8 cellular contexts compared by ENCODE assay signal in genomic region chr1:222167111-222167510, GRCh38.
DNase-seq lines count a peak whose midpoint lies in the region; ATAC-seq and TF ChIP-seq lines count a peak whose summit lies in the region.

No MANE protein-coding gene starts in this region.

- H3K9me3 Mint-ChIP-seq in neural progenitor cell, result peaks cover 14% of the 10 kb centered on the region
- peaks cover 3% of the 10 kb centered on the region for H3K9me3 Mint-ChIP-seq in activated T-helper 2 cell treated with anti-CD3 and anti-CD28 coated beads, Interferon-gamma antibody, Interleukin-2, Interleukin-4, amounts not matched to agents 10 μg/mL and 5 μg/mL and 100 μg/mL, durations not matched to agents 14 hours and 24 hours and 36 hours

- no peak overlapping the region for H3K4me3 ChIP-seq in PC-3 (ENCODE audit: low read length)
- no peak overlapping the region for H3K4me3 ChIP-seq in neural progenitor cell

- H3K4me1 Mint-ChIP-seq in neural progenitor cell, result no peaks in the 10 kb centered on the region
- no peaks in the 10 kb centered on the region for H3K4me1 Mint-ChIP-seq in activated T-helper 2 cell treated with anti-CD3 and anti-CD28 coated beads, Interferon-gamma antibody, Interleukin-2, Interleukin-4, amounts not matched to agents 10 μg/mL and 5 μg/mL and 100 μg/mL, durations not matched to agents 14 hours and 24 hours and 36 hours (ENCODE audit: low read depth)

- no peak overlapping the region for H3K4me3 Mint-ChIP-seq in neural progenitor cell
- no peak overlapping the region for H3K4me3 Mint-ChIP-seq in activated T-helper 2 cell treated with anti-CD3 and anti-CD28 coated beads, Interferon-gamma antibody, Interleukin-2, Interleukin-4, amounts not matched to agents 10 μg/mL and 5 μg/mL and 100 μg/mL, durations not matched to agents 14 hours and 24 hours and 36 hours (ENCODE audit: low read depth)

- ATAC-seq in HG02759 (IDR thresholded peaks at IDR 0.05; ENCODE audit: unreplicated experiment) (peak; percentile 63), PC-3 (peak; percentile 58)

- peaks cover 8% of the 10 kb centered on the region for H3K27me3 Mint-ChIP-seq in neural progenitor cell (ENCODE audit: insufficient read depth, low read depth)
- H3K27me3 Mint-ChIP-seq in activated T-helper 2 cell treated with anti-CD3 and anti-CD28 coated beads, Interferon-gamma antibody, Interleukin-2, Interleukin-4, amounts not matched to agents 10 μg/mL and 5 μg/mL and 100 μg/mL, durations not matched to agents 14 hours and 24 hours and 36 hours (ENCODE audit: low read depth), result no peaks in the 10 kb centered on the region

- peak; percentile 90 for TF ChIP-seq CTCF in 22Rv1 (IDR thresholded peaks at IDR 0.05)
- peak; percentile 96 for TF ChIP-seq CTCF in PC-3 (conservative IDR thresholded peaks at IDR 0.05; ENCODE audit: low read depth, low read length)
- TF ChIP-seq CTCF in neural progenitor cell (IDR thresholded peaks at IDR 0.05), result peak; percentile 66

- H3K9me2 ChIP-seq in PC-3 (replicated peaks; ENCODE audit: low read length), result no peaks in the 10 kb centered on the region

- POLR2A ChIA-PET in PC-3 (lab: Charles Lee; ENCODE audit: unreplicated experiment), result interaction anchor here (0.6 kb wide), 1 partner anchor 153 kb away, joined by 3 read pairs; no protein-coding TSS in a partner anchor

- H3K9me3 ChIP-seq in PC-3 (ENCODE audit: low read length), result 0 out of 2 replicates have a peak, but pooled peaks cover 3% of the 10 kb centered on the region
- H3K9me3 ChIP-seq in neural progenitor cell (ENCODE audit: low read depth), result no peaks in the 10 kb centered on the region

- no peaks in the 10 kb centered on the region for H3K4me1 ChIP-seq in PC-3 (ENCODE audit: insufficient read depth, low read length)
- no peaks in the 10 kb centered on the region for H3K4me1 ChIP-seq in neural progenitor cell

- H2AFZ ChIP-seq in PC-3 (ENCODE audit: low read length) (no peak overlapping the region), neural progenitor cell (replicated peaks) (no peak overlapping the region)

- H3K27me3 ChIP-seq in PC-3 (ENCODE audit: low read length), result no peaks in the 10 kb centered on the region
- no peaks in the 10 kb centered on the region for H3K27me3 ChIP-seq in neural progenitor cell

- H3K79me2 ChIP-seq in PC-3 (ENCODE audit: low read length), result no peaks in the 10 kb centered on the region
- H3K79me2 ChIP-seq in neural progenitor cell (ENCODE audit: low read depth), result no peaks in the 10 kb centered on the region

- intact Hi-C loops in PC-3 (cut with micrococcal nuclease), result loop anchor here (1.0 to 10.0 kb wide), 2 partner anchors 282 to 689 kb away; no protein-coding TSS in a partner anchor
- intact Hi-C loops in activated T-helper 2 cell treated with anti-CD3 and anti-CD28 coated beads, Interferon-gamma antibody, Interleukin-2, Interleukin-4, amounts not matched to agents 10 μg/mL and 5 μg/mL and 100 μg/mL, durations not matched to agents 14 hours and 24 hours and 36 hours (cut with micrococcal nuclease), result no loop called here

- H3K36me3 ChIP-seq in PC-3 (ENCODE audit: low read depth, low read length), result no peaks in the 10 kb centered on the region
- H3K36me3 ChIP-seq in neural progenitor cell, result no peaks in the 10 kb centered on the region

- no peak overlapping the region for H3K27ac ChIP-seq in 22Rv1
- no peak overlapping the region for H3K27ac ChIP-seq in PC-3 (ENCODE audit: low read length)
- peak overlapping the region; percentile 57 for H3K27ac ChIP-seq in epithelial cell of prostate
- no peak overlapping the region for H3K27ac ChIP-seq in neural progenitor cell

- CTCF ChIA-PET in PC-3 (lab: Charles Lee), result interaction anchor here (0.5 to 0.6 kb wide), 3 partner anchors 14 to 294 kb away, joined by 3 to 10 read pairs (median 3); no protein-coding TSS in a partner anchor

- H3F3A ChIP-seq in PC-3 (ENCODE audit: low read length, unreplicated experiment) (no peaks in the 10 kb centered on the region), neural progenitor cell (ENCODE audit: low read depth) (no peaks in the 10 kb centered on the region)

- no peak overlapping the region for H3K27ac Mint-ChIP-seq in neural progenitor cell
- H3K27ac Mint-ChIP-seq in activated T-helper 2 cell treated with anti-CD3 and anti-CD28 coated beads, Interferon-gamma antibody, Interleukin-2, Interleukin-4, amounts not matched to agents 10 μg/mL and 5 μg/mL and 100 μg/mL, durations not matched to agents 14 hours and 24 hours and 36 hours, result no peak overlapping the region

- BruUV-seq in PC-3 (replicated peaks; lab: Mats Ljungman, UMichigan), result no TSS peak

- no peak overlapping the region for H3K9ac ChIP-seq in PC-3 (ENCODE audit: low read length)
- no peak overlapping the region for H3K9ac ChIP-seq in neural progenitor cell

- H3K4me2 ChIP-seq in PC-3 (ENCODE audit: low read length) (no peak overlapping the region), neural progenitor cell (no peak overlapping the region)

- DNase-seq in EL (peak; percentile 97), PC-3 (peak; percentile 85), epithelial cell of prostate (ENCODE audit: low read depth, low spot score) (peak; percentile 99), neural progenitor cell (ENCODE audit: low spot score) (peak; percentile 46), COR-L47 (lab: John Stamatoyannopoulos, UW) (no peak)
- DNase-seq in activated T-helper 2 cell treated with anti-CD3 and anti-CD28 coated beads, Interferon-gamma antibody, Interleukin-2, Interleukin-4, amounts not matched to agents 10 μg/mL and 5 μg/mL and 100 μg/mL, durations not matched to agents 14 hours and 24 hours and 36 hours (ENCODE audit: low spot score), result no peak

- H3K36me3 Mint-ChIP-seq in neural progenitor cell, result no peaks in the 10 kb centered on the region
- no peaks in the 10 kb centered on the region for H3K36me3 Mint-ChIP-seq in activated T-helper 2 cell treated with anti-CD3 and anti-CD28 coated beads, Interferon-gamma antibody, Interleukin-2, Interleukin-4, amounts not matched to agents 10 μg/mL and 5 μg/mL and 100 μg/mL, durations not matched to agents 14 hours and 24 hours and 36 hours (ENCODE audit: low read depth)

- no peaks in the 10 kb centered on the region for H4K20me1 ChIP-seq in PC-3 (ENCODE audit: low read length)
- no peaks in the 10 kb centered on the region for H4K20me1 ChIP-seq in neural progenitor cell (ENCODE audit: low read depth)

Comparison
In these comparisons a context has a peak if more than half of its experiments do, and no peak if none do; other contexts are left out.
1. DNase-seq: peak in EL (single experiment), PC-3 (single experiment), epithelial cell of prostate (single experiment) and neural progenitor cell (single experiment); none in COR-L47 (single experiment) and activated T-helper 2 cell treated with anti-CD3 and anti-CD28 coated beads, Interferon-gamma antibody, Interleukin-2, Interleukin-4, amounts not matched to agents 10 μg/mL and 5 μg/mL and 100 μg/mL, durations not matched to agents 14 hours and 24 hours and 36 hours (single experiment).
2. Peak in every context shown above with its lines, with median percentiles within 50 percentile points of each other: CTCF ChIP-seq.